ENCODE assay signal across 8 cellular contexts in genomic region chr16:29257377-29258336, GRCh38.
DNase-seq lines count a peak whose midpoint lies in the region; ATAC-seq and TF ChIP-seq lines count a peak whose summit lies in the region.
"Not testable (repeated sequence)": the region's sequence is repeated elsewhere in the genome, so short reads cannot be mapped to it uniquely, and the experiment has no call there.

No MANE protein-coding gene starts in this region.

- H3K4me3 ChIP-seq in HCT116 (replicated peaks in 1 of 2; ENCODE audit: low read depth in 1 of 2, low read length in 2 of 2); heart left ventricle; skeletal muscle cell (ENCODE audit: low read depth, low read length): not testable (repeated sequence)

- not testable (repeated sequence) for H4K20me1 ChIP-seq in HCT116 (ENCODE audit: insufficient read depth)

- not testable (repeated sequence) for H2AFZ ChIP-seq in HCT116 (ENCODE audit: low read depth, low read length, poor library complexity, severe bottlenecking)

- H3K27ac Mint-ChIP-seq in activated naive CD8-positive, alpha-beta T cell treated with anti-CD3 and anti-CD28 coated beads, Interleukin-2, amount 50 U/mL, for 24 hours: not testable (repeated sequence)
- H3K27ac Mint-ChIP-seq in mesothelial cell of epicardium: peak overlapping the region; percentile 53

- intact Hi-C loops in HCT116 (cut with micrococcal nuclease) (loop anchor here (10.0 kb wide), 1 partner anchor 283 kb away; the partner anchor contains the start of gene SPNS1), heart left ventricle (cut with DNase I) (loop anchor here in 7 of 10 donors (5.0 to 10.0 kb wide), 3 partner anchors 140 to 145 kb away; no protein-coding TSS in a partner anchor)

- CTCF ChIA-PET in HCT116 (lab: Charles Lee): not testable (repeated sequence)

- BruUV-seq in HCT116 (replicated peaks; lab: Mats Ljungman, UMichigan): not testable (repeated sequence)

- H3K4me1 Mint-ChIP-seq in activated naive CD8-positive, alpha-beta T cell treated with anti-CD3 and anti-CD28 coated beads, Interleukin-2, amount 50 U/mL, for 24 hours: not testable (repeated sequence)
- H3K4me1 Mint-ChIP-seq in mesothelial cell of epicardium: peaks cover 16% of the 10 kb centered on the region

- H3K36me3 Mint-ChIP-seq in activated naive CD8-positive, alpha-beta T cell treated with anti-CD3 and anti-CD28 coated beads, Interleukin-2, amount 50 U/mL, for 24 hours (ENCODE audit: low read depth); mesothelial cell of epicardium: not testable (repeated sequence)

- not testable (repeated sequence) for H3K9me2 ChIP-seq in HCT116 (ENCODE audit: insufficient read depth)

- not testable (repeated sequence) for TF ChIP-seq POLR2A in HCT116 (IDR thresholded peaks at IDR 0.05; ENCODE audit: borderline replicate concordance, extremely low read depth, insufficient read depth, insufficient read length); heart left ventricle (IDR thresholded peaks at IDR 0.05)

- RAD21 ChIA-PET in HCT116 (lab: Charles Lee; ENCODE audit: low non-redundant PET in 1 of 2, low total read pairs in 2 of 2, uncharacterized antibody in 2 of 2, unreplicated experiment in 2 of 2): interaction anchor here in 1 of 2 experiments (1.0 kb wide), 1 partner anchor 284 kb away, joined by 4 read pairs; no protein-coding TSS in a partner anchor

- H3K9me3 Mint-ChIP-seq in activated naive CD8-positive, alpha-beta T cell treated with anti-CD3 and anti-CD28 coated beads, Interleukin-2, amount 50 U/mL, for 24 hours; mesothelial cell of epicardium: not testable (repeated sequence)

- peak; percentile 20; the same call in 1 of the 2 replicates for TF ChIP-seq CTCF in AG09319 (IDR thresholded peaks at IDR 0.05; ENCODE audit: low read depth, low read length)
- TF ChIP-seq CTCF in HCT116 (IDR thresholded peaks at IDR 0.05 in 2 of 3, conservative IDR thresholded peaks at IDR 0.05 in 1 of 3; ENCODE audit: borderline replicate concordance in 1 of 3, insufficient read depth in 1 of 3, low read depth in 2 of 3, low read length in 2 of 3): peak in 2 of 3 experiments; percentile 24 to 32; a peak in 4 of 6 replicates
- peak; percentile 13 to 71 (median 52) for TF ChIP-seq CTCF in heart left ventricle (IDR thresholded peaks at IDR 0.05)
- not testable (repeated sequence) for TF ChIP-seq CTCF in mesothelial cell of epicardium (IDR thresholded peaks at IDR 0.05; ENCODE audit: unreplicated experiment)

- peak; percentile 48 for ATAC-seq in HCT116
- peak; percentile 20 for ATAC-seq in activated naive CD8-positive, alpha-beta T cell treated with anti-CD3 and anti-CD28 coated beads, Interleukin-2, amount 50 U/mL, for 24 hours
- peak in 3 of 4 donors; percentile 17 to 24 (median 17) for ATAC-seq in heart left ventricle

- not testable (repeated sequence) for H3K79me2 ChIP-seq in HCT116 (ENCODE audit: insufficient read depth, low read length)

- peak; percentile 61 for TF ChIP-seq RAD21 in HCT116 (IDR thresholded peaks at IDR 0.05; ENCODE audit: low read depth)

- POLR2A ChIA-PET in HCT116 (lab: Charles Lee): not testable (repeated sequence)

- H3K27ac ChIP-seq in HCT116 (ENCODE audit: low read depth, low read length): not testable (repeated sequence)
- peak overlapping the region in 3 of 12 donors; percentile 13 to 47 (median 24) for H3K27ac ChIP-seq in heart left ventricle

- H3K36me3 ChIP-seq in HCT116 (ENCODE audit: control insufficient read depth in 1 of 2, insufficient read depth in 2 of 2, low read length in 2 of 2); heart left ventricle: not testable (repeated sequence)

- not testable (repeated sequence) for H3K4me3 Mint-ChIP-seq in activated naive CD8-positive, alpha-beta T cell treated with anti-CD3 and anti-CD28 coated beads, Interleukin-2, amount 50 U/mL, for 24 hours; mesothelial cell of epicardium

- H3K4me1 ChIP-seq in HCT116 (ENCODE audit: control insufficient read depth in 1 of 2, insufficient read depth in 2 of 2, low read length in 2 of 2) (peaks cover 0 to 14% of the 10 kb centered on the region in 2 experiments; a peak in 3 of 4 replicates), heart left ventricle (peaks cover 0 to 48% (median 12%) of the 10 kb centered on the region in 12 donors)

- H3K27me3 Mint-ChIP-seq in activated naive CD8-positive, alpha-beta T cell treated with anti-CD3 and anti-CD28 coated beads, Interleukin-2, amount 50 U/mL, for 24 hours; mesothelial cell of epicardium (ENCODE audit: low read depth): not testable (repeated sequence)

- 73 to 76% (median 73%) methylated on average over 18 to 20 of the region's 20 CpGs for WGBS in heart left ventricle, 4 donors

- H3K4me2 ChIP-seq in HCT116 (ENCODE audit: low read length): not testable (repeated sequence)

- DNase-seq in AG09319 (ENCODE audit: extremely low read depth, low read depth); HCT116 (ENCODE audit: low read depth, low spot score); activated naive CD8-positive, alpha-beta T cell treated with anti-CD3 and anti-CD28 coated beads, Interleukin-2, amount 50 U/mL, for 24 hours; mesothelial cell of epicardium (ENCODE audit: low spot score in 2 of 2, unreplicated experiment in 2 of 2): not testable (repeated sequence)
- DNase-seq in NCI-H524 treated with DMSO at 0.1 percent for 48 hours (lab: John Stamatoyannopoulos, UW): peak; percentile 8
- DNase-seq in dermis blood vessel endothelial cell: peak; percentile 49
- DNase-seq in heart left ventricle: peak in 1 of 5 donors; percentile 66
- DNase-seq in skeletal muscle cell (ENCODE audit: low read depth): peak; percentile 21

- H3K9ac ChIP-seq in HCT116 (ENCODE audit: low read length): not testable (repeated sequence)

- H3K27me3 ChIP-seq in HCT116 (ENCODE audit: insufficient read depth, low read length); heart left ventricle: not testable (repeated sequence)

- not testable (repeated sequence) for H3K9me3 ChIP-seq in HCT116 (ENCODE audit: control insufficient read depth in 1 of 2, insufficient read depth in 1 of 2, low read depth in 1 of 2, low read length in 2 of 2); heart left ventricle
